ENCODE assay signal across 1 cellular context in the genomic region with DNA sequence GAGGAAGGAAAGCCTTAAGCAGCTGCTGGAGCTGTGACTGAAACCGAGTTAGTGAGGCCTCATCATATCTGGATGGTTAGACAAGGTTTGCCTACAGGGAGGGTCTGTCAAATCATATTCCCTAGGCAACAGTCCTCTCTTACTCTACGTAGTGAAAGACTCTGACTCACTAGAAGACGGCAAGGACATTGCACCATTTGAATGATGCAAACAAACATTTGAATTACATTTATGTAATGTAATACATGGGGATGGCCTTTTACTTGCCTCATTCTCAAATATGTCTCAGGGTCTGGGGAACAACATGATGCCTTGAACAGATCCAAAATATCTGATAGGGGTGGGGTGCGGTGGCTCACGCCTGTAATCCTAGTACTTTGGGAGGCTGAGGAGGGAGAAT.
TF ChIP-seq lines count a peak whose summit lies in the region.

No MANE protein-coding gene starts in this region.

TF ChIP-seq in HepG2, 621 proteins besides CTCF, POLR2A, EP300 and RAD21:
- TF ChIP-seq, protein P1, sequence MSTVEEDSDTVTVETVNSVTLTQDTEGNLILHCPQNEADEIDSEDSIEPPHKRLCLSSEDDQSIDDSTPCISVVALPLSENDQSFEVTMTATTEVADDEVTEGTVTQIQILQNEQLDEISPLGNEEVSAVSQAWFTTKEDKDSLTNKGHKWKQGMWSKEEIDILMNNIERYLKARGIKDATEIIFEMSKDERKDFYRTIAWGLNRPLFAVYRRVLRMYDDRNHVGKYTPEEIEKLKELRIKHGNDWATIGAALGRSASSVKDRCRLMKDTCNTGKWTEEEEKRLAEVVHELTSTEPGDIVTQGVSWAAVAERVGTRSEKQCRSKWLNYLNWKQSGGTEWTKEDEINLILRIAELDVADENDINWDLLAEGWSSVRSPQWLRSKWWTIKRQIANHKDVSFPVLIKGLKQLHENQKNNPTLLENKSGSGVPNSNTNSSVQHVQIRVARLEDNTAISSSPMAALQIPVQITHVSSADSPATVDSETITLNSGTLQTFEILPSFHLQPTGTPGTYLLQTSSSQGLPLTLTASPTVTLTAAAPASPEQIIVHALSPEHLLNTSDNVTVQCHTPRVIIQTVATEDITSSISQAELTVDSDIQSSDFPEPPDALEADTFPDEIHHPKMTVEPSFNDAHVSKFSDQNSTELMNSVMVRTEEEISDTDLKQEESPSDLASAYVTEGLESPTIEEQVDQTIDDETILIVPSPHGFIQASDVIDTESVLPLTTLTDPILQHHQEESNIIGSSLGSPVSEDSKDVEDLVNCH (CRISPR knock-in tag; IDR thresholded peaks at IDR 0.05), result no peak
- TF ChIP-seq HMG20B (CRISPR knock-in tag; conservative IDR thresholded peaks at IDR 0.05), result no peak
- TF ChIP-seq FOSL2 (CRISPR knock-in tag; IDR thresholded peaks at IDR 0.05), result peak; percentile 10; the same call in 1 of the 2 replicates
- no peak for TF ChIP-seq AGO2 (optimal IDR thresholded peaks at IDR 0.05; ENCODE audit: low read depth, low read length)
- TF ChIP-seq ZNF484 (CRISPR knock-in tag; IDR thresholded peaks at IDR 0.05; ENCODE audit: borderline replicate concordance, low read depth), result no peak
- TF ChIP-seq ZNF260 (CRISPR knock-in tag; IDR thresholded peaks at IDR 0.05; ENCODE audit: borderline replicate concordance, low read depth), result no peak
